Comparison of ENCODE assay signal across 17 cellular contexts in genomic region chr18:10245517-10246175, GRCh38.
DNase-seq lines count a peak whose midpoint lies in the region; ATAC-seq and TF ChIP-seq lines count a peak whose summit lies in the region.
"Had no signal": no experiment of that assay in that cellular context is flagged by ENCODE, and none has a peak within 500 bp of the region (broad histone marks: within the 10 kb centered on the region; RNA-seq: fewer than 3 reads in every experiment).

No MANE protein-coding gene starts in this region.

- DNase-seq in Right ventricle myocardium superior (peak; percentile 54), right atrium auricular region (ENCODE audit: low spot score) (no peak), glutamatergic neuron (peak; percentile 31), pons (ENCODE audit: low spot score) (peak; percentile 32), iPS-NIHi7 (ENCODE audit: extremely low spot score) (no peak)
- DNase-seq: CD4-positive, CD25-positive, alpha-beta regulatory T cell; DMS53; HCEC 1CT; NCI-H1694 treated with DMSO at 0.1 percent for 48 hours; NCI-H510A treated with DMSO at 0.1 percent for 48 hours; Peyer's patch; SIG-M5 had no signal

- H3K4me3 Mint-ChIP-seq in glutamatergic neuron (ENCODE audit: unreplicated experiment): peak overlapping the region; percentile 40
- H3K4me3 Mint-ChIP-seq: CD4-positive, CD25-positive, alpha-beta regulatory T cell had no signal

- H3K27me3 ChIP-seq in right atrium auricular region: no peaks in the 10 kb centered on the region
- H3K27me3 ChIP-seq: Peyer's patch had no signal

- peaks cover 8% of the 10 kb centered on the region for H3K27me3 Mint-ChIP-seq in glutamatergic neuron (ENCODE audit: unreplicated experiment)

- H3K4me1 Mint-ChIP-seq in glutamatergic neuron (ENCODE audit: low read depth, unreplicated experiment): peaks cover 32% of the 10 kb centered on the region
- H3K4me1 Mint-ChIP-seq: CD4-positive, CD25-positive, alpha-beta regulatory T cell had no signal

- peaks cover 13% of the 10 kb centered on the region for H3K9me3 Mint-ChIP-seq in glutamatergic neuron (ENCODE audit: unreplicated experiment)

- H3K4me3 ChIP-seq in right atrium auricular region: no peak overlapping the region
- H3K4me3 ChIP-seq: A549, GM12878, Peyer's patch had no signal

- no peaks in the 10 kb centered on the region for H3K9me3 ChIP-seq in right atrium auricular region
- H3K9me3 ChIP-seq: A549, Peyer's patch had no signal

- ATAC-seq in Right ventricle myocardium superior (ENCODE audit: poor library complexity) (peak; percentile 62), GM19324 (IDR thresholded peaks at IDR 0.05; ENCODE audit: low FRiP score, unreplicated experiment) (no peak), HG03469 (IDR thresholded peaks at IDR 0.05; ENCODE audit: unreplicated experiment) (no peak)
- ATAC-seq: A549, GM12878 had no signal

- H3K27ac ChIP-seq in right atrium auricular region: peak overlapping the region in 1 of 2 donors; percentile 40
- H3K27ac ChIP-seq: A549, HL-60, Peyer's patch had no signal

- no peaks in the 10 kb centered on the region for H3K4me1 ChIP-seq in right atrium auricular region
- H3K4me1 ChIP-seq: A549 had no signal

- H3K27ac Mint-ChIP-seq in glutamatergic neuron (ENCODE audit: unreplicated experiment): peak overlapping the region; percentile 75
- H3K27ac Mint-ChIP-seq: CD4-positive, CD25-positive, alpha-beta regulatory T cell had no signal

- TF ChIP-seq CTCF in right atrium auricular region (IDR thresholded peaks at IDR 0.05) (no peak), glutamatergic neuron (IDR thresholded peaks at IDR 0.05; ENCODE audit: partially characterized antibody, unreplicated experiment) (no peak)

- intact Hi-C loops in Right ventricle myocardium superior (cut with DNase I): no loop called here

- no peaks in the 10 kb centered on the region for H3K36me3 ChIP-seq in right atrium auricular region
- H3K36me3 ChIP-seq: Peyer's patch had no signal

- no peaks in the 10 kb centered on the region for H3K36me3 Mint-ChIP-seq in glutamatergic neuron (ENCODE audit: unreplicated experiment)
- H3K36me3 Mint-ChIP-seq: CD4-positive, CD25-positive, alpha-beta regulatory T cell had no signal

Comparison
In these comparisons a context has a peak if more than half of its experiments do, and no peak if none do; other contexts are left out.
1. DNase-seq: peak in Right ventricle myocardium superior (single experiment), glutamatergic neuron (single experiment) and pons (single experiment); none in right atrium auricular region (single experiment) and iPS-NIHi7 (single experiment).